Comparison of ENCODE assay signal across 19 cellular contexts in the genomic region with DNA sequence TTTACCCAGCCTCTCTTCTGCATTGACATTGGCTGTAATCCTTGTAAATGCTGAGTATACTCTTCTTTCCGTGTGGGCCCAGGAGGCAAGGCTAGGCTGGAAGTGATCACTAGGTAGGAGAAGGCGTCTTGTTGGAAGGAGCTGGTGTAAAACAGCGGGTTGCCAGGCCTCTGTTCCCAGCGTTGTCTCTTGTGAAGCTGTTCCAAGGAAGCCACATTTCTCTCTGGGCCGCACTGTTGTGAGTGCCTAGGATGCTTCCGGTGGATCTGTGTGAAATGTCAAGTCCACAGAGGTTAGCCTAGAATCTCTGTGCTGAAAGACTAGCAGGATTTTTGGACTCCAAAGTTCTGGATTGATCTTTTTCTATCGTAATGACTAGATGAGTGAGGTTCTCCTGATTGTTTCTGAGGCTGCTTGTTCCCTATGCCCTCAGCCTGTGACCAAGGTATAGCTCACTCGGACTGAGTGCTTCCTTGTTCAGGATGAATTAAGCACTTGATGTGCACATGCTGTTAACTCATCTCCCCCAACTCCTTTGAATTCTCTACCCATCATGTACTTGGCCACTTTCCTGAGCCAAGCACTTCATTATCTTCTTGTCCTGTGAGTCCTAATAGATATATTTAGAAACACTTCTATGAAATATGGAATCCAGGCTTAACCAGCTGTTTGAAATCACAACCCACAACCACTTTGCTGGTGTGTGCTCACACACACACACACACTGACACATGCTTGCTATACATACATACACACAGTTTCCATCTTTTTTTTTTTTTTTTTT.
DNase-seq lines count a peak whose midpoint lies in the region; ATAC-seq and TF ChIP-seq lines count a peak whose summit lies in the region.
"Had no signal": no experiment of that assay in that cellular context is flagged by ENCODE, and none has a peak within 500 bp of the region (broad histone marks: within the 10 kb centered on the region; RNA-seq: fewer than 3 reads in every experiment).

No MANE protein-coding gene starts in this region.

- DNase-seq in Calu3: no peak
- DNase-seq in NCI-H446 (lab: John Stamatoyannopoulos, UW): peak; percentile 65 to 71
- peak; percentile 35 for DNase-seq in left ventricle myocardium superior
- DNase-seq in sigmoid colon: no peak
- DNase-seq in NCI-H146 treated with DMSO at 0.1 percent for 48 hours (lab: John Stamatoyannopoulos, UW; ENCODE audit: unreplicated experiment): no peak
- no peak for DNase-seq in COR-L47 (lab: John Stamatoyannopoulos, UW)
- DNase-seq in stimulated activated CD4-positive, alpha-beta T cell treated with anti-CD3 and anti-CD28 coated beads, Interleukin-4, amount 100 ng/mL, for 24 hours: no peak
- DNase-seq: activated CD4-positive, alpha-beta T cell treated with anti-CD3 and anti-CD28 coated beads, Interleukin-2, amount 50 U/mL, for 1 hour; activated naive CD8-positive, alpha-beta T cell treated with anti-CD3 and anti-CD28 coated beads for 36 hours; activated T-cell treated with anti-CD3 and anti-CD28 coated beads, Interleukin-2, amount 50 U/mL, for 24 hours; effector CD8-positive, alpha-beta T cell; left lung; right lobe of liver; stimulated activated CD4-positive, alpha-beta T cell treated with anti-CD3 and anti-CD28 coated beads, Interleukin-4, amount 100 ng/mL, for 4 hours; upper lobe of left lung had no signal

- ATAC-seq in left ventricle myocardium superior (peak; percentile 89), GM19463 (IDR thresholded peaks at IDR 0.05; ENCODE audit: unreplicated experiment) (no peak)
- ATAC-seq: left lung, SK-N-SH treated with all-trans-retinoic acid at 6 μM for 48 hours had no signal

- H3K27ac ChIP-seq in sigmoid colon: peak overlapping the region; percentile 57 to 76 (median 67)
- H3K27ac ChIP-seq: right lobe of liver had no signal

- no peak for TF ChIP-seq EP300 in sigmoid colon (IDR thresholded peaks at IDR 0.05)

- no peaks in the 10 kb centered on the region for H3K9me3 ChIP-seq in sigmoid colon
- H3K9me3 ChIP-seq: left lung, right lobe of liver, upper lobe of left lung had no signal

- H3K27me3 Mint-ChIP-seq in Calu3 (ENCODE audit: unreplicated experiment): no peaks in the 10 kb centered on the region
- H3K27me3 Mint-ChIP-seq: activated naive CD8-positive, alpha-beta T cell treated with anti-CD3 and anti-CD28 coated beads for 36 hours; activated T-cell treated with anti-CD3 and anti-CD28 coated beads, Interleukin-2, amount 50 U/mL, for 24 hours had no signal

- CTCF ChIA-PET in Calu3 (lab: Charles Lee): interaction anchor here (1.7 kb wide), 1 partner anchor 10 kb away, joined by 4 read pairs; no protein-coding TSS in a partner anchor

- H3K36me3 Mint-ChIP-seq in Calu3 (ENCODE audit: insufficient read depth, unreplicated experiment): peaks cover 6% of the 10 kb centered on the region
- H3K36me3 Mint-ChIP-seq: activated naive CD8-positive, alpha-beta T cell treated with anti-CD3 and anti-CD28 coated beads for 36 hours had no signal

- H3K4me3 Mint-ChIP-seq in Calu3 (ENCODE audit: low read depth, unreplicated experiment): no peak overlapping the region
- H3K4me3 Mint-ChIP-seq: activated naive CD8-positive, alpha-beta T cell treated with anti-CD3 and anti-CD28 coated beads for 36 hours; activated T-cell treated with anti-CD3 and anti-CD28 coated beads, Interleukin-2, amount 50 U/mL, for 24 hours; HFFc6; neural crest cell had no signal

- TF ChIP-seq CTCF in Calu3 (IDR thresholded peaks at IDR 0.05; ENCODE audit: unreplicated experiment) (no peak), sigmoid colon (IDR thresholded peaks at IDR 0.05) (no peak)

- peaks cover 2% of the 10 kb centered on the region for H3K9me3 Mint-ChIP-seq in Calu3 (ENCODE audit: low read depth, unreplicated experiment)
- H3K9me3 Mint-ChIP-seq: activated naive CD8-positive, alpha-beta T cell treated with anti-CD3 and anti-CD28 coated beads for 36 hours; activated T-cell treated with anti-CD3 and anti-CD28 coated beads, Interleukin-2, amount 50 U/mL, for 24 hours; HFFc6; neural crest cell had no signal

- H3K4me1 Mint-ChIP-seq in Calu3 (ENCODE audit: low read depth, unreplicated experiment): peaks cover 24% of the 10 kb centered on the region

- no peak for TF ChIP-seq POLR2A in sigmoid colon (IDR thresholded peaks at IDR 0.05)

- intact Hi-C loops in Calu3 (cut with micrococcal nuclease; ENCODE audit: unreplicated experiment) (loop anchor here (5.0 kb wide), 1 partner anchor 150 kb away; no protein-coding TSS in a partner anchor), left ventricle myocardium superior (cut with micrococcal nuclease) (no loop called here), sigmoid colon (cut with DNase I) (loop anchor here (5.0 kb wide), 1 partner anchor 1085 kb away; no protein-coding TSS in a partner anchor)

- WGBS in sigmoid colon, 2 donors: 82 to 94% methylated on average over 8 of the region's 8 CpGs

- H3K36me3 ChIP-seq in sigmoid colon: peaks cover 0 to 4% (median 0%) of the 10 kb centered on the region in 4 donors
- H3K36me3 ChIP-seq: left lung, right lobe of liver, upper lobe of left lung had no signal

- BruUV-seq in Calu3 (replicated peaks; lab: Mats Ljungman, UMichigan): no TSS peak

- no peak overlapping the region for H3K4me3 ChIP-seq in sigmoid colon
- H3K4me3 ChIP-seq: left lung, right lobe of liver, upper lobe of left lung had no signal

- H3K27me3 ChIP-seq in sigmoid colon: no peaks in the 10 kb centered on the region
- H3K27me3 ChIP-seq: left lung, right lobe of liver, upper lobe of left lung had no signal

- H3K27ac Mint-ChIP-seq in Calu3 (ENCODE audit: unreplicated experiment): peak overlapping the region; percentile 2
- H3K27ac Mint-ChIP-seq: activated naive CD8-positive, alpha-beta T cell treated with anti-CD3 and anti-CD28 coated beads for 36 hours; activated T-cell treated with anti-CD3 and anti-CD28 coated beads, Interleukin-2, amount 50 U/mL, for 24 hours; HFFc6 had no signal

- H3K4me1 ChIP-seq in sigmoid colon: peaks cover 0 to 95% (median 89%) of the 10 kb centered on the region in 4 donors
- H3K4me1 ChIP-seq: right lobe of liver had no signal

Comparison
In these comparisons a context has a peak if more than half of its experiments do, and no peak if none do; other contexts are left out.
1. DNase-seq: peak in NCI-H446 (2 of 2) and left ventricle myocardium superior (single experiment); none in Calu3 (single experiment), sigmoid colon (single experiment), NCI-H146 treated with DMSO at 0.1 percent for 48 hours (single experiment), COR-L47 (single experiment) and stimulated activated CD4-positive, alpha-beta T cell treated with anti-CD3 and anti-CD28 coated beads, Interleukin-4, amount 100 ng/mL, for 24 hours (single experiment).